Comparison of ENCODE assay signal across 21 cellular contexts in the genomic region with DNA sequence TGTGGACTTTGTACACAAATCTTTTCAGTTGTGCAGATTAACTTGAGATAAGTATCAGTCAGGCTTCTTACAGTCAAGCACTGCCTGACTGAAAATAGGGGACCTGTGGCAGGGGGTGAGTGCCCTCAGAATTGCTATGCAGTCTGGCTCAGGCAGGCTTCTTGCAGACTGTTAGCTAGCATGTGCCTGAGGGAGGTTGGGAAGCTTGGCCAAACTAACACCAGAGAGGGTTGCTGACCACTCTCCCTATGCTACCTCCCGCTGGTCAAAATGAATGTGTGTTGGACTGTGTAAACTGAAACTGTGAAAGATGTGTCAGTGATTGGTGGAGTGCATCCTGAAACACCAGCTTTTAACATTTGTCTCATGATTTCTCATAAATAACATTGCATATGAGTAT.
A peak's percentile ranks its signal among the peaks of the same experiment; 100 is the strongest.
DNase-seq lines count a peak whose midpoint lies in the region; TF ChIP-seq lines count a peak whose summit lies in the region.
"Had no signal": no experiment of that assay in that cellular context is flagged by ENCODE, and none has a peak within 500 bp of the region (broad histone marks: within the 10 kb centered on the region; RNA-seq: fewer than 3 reads in every experiment).

No MANE protein-coding gene starts in this region.

- DNase-seq in NCI-H748 (lab: John Stamatoyannopoulos, UW; ENCODE audit: unreplicated experiment) (peak; percentile 14), NCI-H748 treated with DMSO at 0.1 percent for 48 hours (lab: John Stamatoyannopoulos, UW) (no peak), NCI-H69 (lab: John Stamatoyannopoulos, UW) (peak; percentile 3), choroid plexus epithelial cell (ENCODE audit: low read depth) (peak; percentile 59), neural progenitor cell (ENCODE audit: low spot score) (no peak), DMS53 treated with DMSO at 0.1 percent for 48 hours (lab: John Stamatoyannopoulos, UW; ENCODE audit: unreplicated experiment) (no peak), 8988T (no peak), foreskin melanocyte (no peak)
- DNase-seq: DMS153, GOT3, HCEC 1CT, KG1, NCI-H1048, NCI-H1436, NCI-H2029, NCI-H446, NCI-H524 treated with DMSO at 0.1 percent for 48 hours, PC-9, Right ventricle myocardium superior, RPMI8226 had no signal

- peaks cover 4% of the 10 kb centered on the region for H3K27me3 Mint-ChIP-seq in neural progenitor cell (ENCODE audit: insufficient read depth, low read depth)

- peaks cover 5% of the 10 kb centered on the region for H3K4me1 Mint-ChIP-seq in neural progenitor cell

- TF ChIP-seq CTCF in choroid plexus epithelial cell (conservative IDR thresholded peaks at IDR 0.05; ENCODE audit: low read depth, low read length) = peak; percentile 10
- no peak for TF ChIP-seq CTCF in neural progenitor cell (IDR thresholded peaks at IDR 0.05)

- no peaks in the 10 kb centered on the region for H4K20me1 ChIP-seq in neural progenitor cell (ENCODE audit: low read depth)

- peak overlapping the region; percentile 45 for H2AFZ ChIP-seq in neural progenitor cell (replicated peaks)
- H2AFZ ChIP-seq: PC-9 had no signal

- no peaks in the 10 kb centered on the region for H3K9me3 Mint-ChIP-seq in neural progenitor cell

- no peaks in the 10 kb centered on the region for H3F3A ChIP-seq in neural progenitor cell (ENCODE audit: low read depth)

- H3K79me2 ChIP-seq in neural progenitor cell (ENCODE audit: low read depth) = no peaks in the 10 kb centered on the region

- no peak overlapping the region for H3K4me3 Mint-ChIP-seq in neural progenitor cell

- no peak overlapping the region for H3K27ac Mint-ChIP-seq in neural progenitor cell

- no peaks in the 10 kb centered on the region for H3K4me1 ChIP-seq in neural progenitor cell
- H3K4me1 ChIP-seq: SJSA1 had no signal

- no peaks in the 10 kb centered on the region for H3K36me3 ChIP-seq in neural progenitor cell
- H3K36me3 ChIP-seq: SJSA1 had no signal

- no peaks in the 10 kb centered on the region for H3K27me3 ChIP-seq in neural progenitor cell
- H3K27me3 ChIP-seq: SJSA1 had no signal

- no peaks in the 10 kb centered on the region for H3K36me3 Mint-ChIP-seq in neural progenitor cell

- H3K4me2 ChIP-seq in neural progenitor cell = no peak overlapping the region
- H3K4me2 ChIP-seq: PC-9 had no signal

- no peak overlapping the region for H3K9ac ChIP-seq in neural progenitor cell

- H3K27ac ChIP-seq in neural progenitor cell = no peak overlapping the region
- H3K27ac ChIP-seq: PC-9, SJSA1 had no signal

- H3K4me3 ChIP-seq in choroid plexus epithelial cell (ENCODE audit: low read depth, low read length) (no peak overlapping the region), neural progenitor cell (no peak overlapping the region)
- H3K4me3 ChIP-seq: PC-9, SJSA1 had no signal

- no peaks in the 10 kb centered on the region for H3K9me3 ChIP-seq in neural progenitor cell (ENCODE audit: low read depth)
- H3K9me3 ChIP-seq: SJSA1 had no signal

Comparison
In these comparisons a context has a peak if more than half of its experiments do, and no peak if none do; other contexts are left out.
1. DNase-seq: peak in NCI-H748 (single experiment), NCI-H69 (single experiment) and choroid plexus epithelial cell (single experiment); none in NCI-H748 treated with DMSO at 0.1 percent for 48 hours (single experiment), neural progenitor cell (single experiment), DMS53 treated with DMSO at 0.1 percent for 48 hours (single experiment), 8988T (single experiment) and foreskin melanocyte (single experiment).